ENCODE assay signal across 10 cellular contexts in genomic region chr4:153114771-153115321, GRCh38.
DNase-seq lines count a peak whose midpoint lies in the region; ATAC-seq, FAIRE-seq and TF ChIP-seq lines count a peak whose summit lies in the region.
"Had no signal": no experiment of that assay in that cellular context is flagged by ENCODE, and none has a peak within 500 bp of the region (broad histone marks: within the 10 kb centered on the region; RNA-seq: fewer than 3 reads in every experiment).

No MANE protein-coding gene starts in this region.

- FAIRE-seq in HTR-8/SVneo (lab: Jason Lieb, UNC): no peak
- FAIRE-seq: D721Med had no signal

- H3K27ac Mint-ChIP-seq in activated naive CD8-positive, alpha-beta T cell treated with anti-CD3 and anti-CD28 coated beads for 36 hours: no peak overlapping the region
- H3K27ac Mint-ChIP-seq in natural killer cell (peak overlapping the region in 1 of 2 donors; percentile 75), neural progenitor cell (no peak overlapping the region), nephron progenitor cell (no peak overlapping the region)

- H3K9me3 ChIP-seq in SJSA1 (replicated peaks) (no peaks in the 10 kb centered on the region), neural progenitor cell (ENCODE audit: low read depth) (no peaks in the 10 kb centered on the region)

- TF ChIP-seq CTCF in AG09309 (IDR thresholded peaks at IDR 0.05; ENCODE audit: control insufficient read depth, insufficient read depth, low read depth, low read length, missing control alignments): no peak
- TF ChIP-seq CTCF in natural killer cell (IDR thresholded peaks at IDR 0.05): no peak
- no peak for TF ChIP-seq CTCF in neural progenitor cell (IDR thresholded peaks at IDR 0.05)
- TF ChIP-seq CTCF in nephron progenitor cell (IDR thresholded peaks at IDR 0.05): no peak

- no peak overlapping the region for H3K4me2 ChIP-seq in neural progenitor cell

- no peaks in the 10 kb centered on the region for H3K9me3 Mint-ChIP-seq in activated naive CD8-positive, alpha-beta T cell treated with anti-CD3 and anti-CD28 coated beads for 36 hours
- H3K9me3 Mint-ChIP-seq in natural killer cell (no peaks in the 10 kb centered on the region), neural progenitor cell (no peaks in the 10 kb centered on the region), nephron progenitor cell (no peaks in the 10 kb centered on the region)

- H3K27me3 Mint-ChIP-seq in activated naive CD8-positive, alpha-beta T cell treated with anti-CD3 and anti-CD28 coated beads for 36 hours: no peaks in the 10 kb centered on the region
- H3K27me3 Mint-ChIP-seq in natural killer cell (ENCODE audit: low read depth in 2 of 2) (no peaks in the 10 kb centered on the region), neural progenitor cell (ENCODE audit: insufficient read depth, low read depth) (peaks cover 10% of the 10 kb centered on the region), nephron progenitor cell (ENCODE audit: low read depth, poor library complexity) (no peaks in the 10 kb centered on the region)

- H3K27me3 ChIP-seq in SJSA1 (replicated peaks): no peaks in the 10 kb centered on the region
- no peaks in the 10 kb centered on the region for H3K27me3 ChIP-seq in neural progenitor cell
- no peaks in the 10 kb centered on the region for H3K27me3 ChIP-seq in H7 (ENCODE audit: control insufficient read depth, insufficient read depth, low read length)

- no peaks in the 10 kb centered on the region for H3K36me3 Mint-ChIP-seq in activated naive CD8-positive, alpha-beta T cell treated with anti-CD3 and anti-CD28 coated beads for 36 hours
- H3K36me3 Mint-ChIP-seq in natural killer cell: no peaks in the 10 kb centered on the region
- H3K36me3 Mint-ChIP-seq in neural progenitor cell: no peaks in the 10 kb centered on the region
- no peaks in the 10 kb centered on the region for H3K36me3 Mint-ChIP-seq in nephron progenitor cell (ENCODE audit: low read depth)

- intact Hi-C loops in natural killer cell (cut with micrococcal nuclease): no loop called here

- H3K79me2 ChIP-seq in neural progenitor cell (ENCODE audit: low read depth): no peaks in the 10 kb centered on the region

- no peak overlapping the region for H3K4me3 ChIP-seq in AG09309 (ENCODE audit: control insufficient read depth, low read depth, low read length)
- no peak overlapping the region for H3K4me3 ChIP-seq in SJSA1
- no peak overlapping the region for H3K4me3 ChIP-seq in neural progenitor cell
- H3K4me3 ChIP-seq in H7 (ENCODE audit: insufficient read depth, low read depth, low read length): no peak overlapping the region

- ATAC-seq in natural killer cell: peak; percentile 46 to 56 (median 52)

- no peak overlapping the region for H3K9ac ChIP-seq in neural progenitor cell

- no peaks in the 10 kb centered on the region for H4K20me1 ChIP-seq in neural progenitor cell (ENCODE audit: low read depth)

- peak overlapping the region; percentile 81 for H3K27ac ChIP-seq in SJSA1
- H3K27ac ChIP-seq in neural progenitor cell: no peak overlapping the region

- H3K36me3 ChIP-seq in SJSA1 (no peaks in the 10 kb centered on the region), neural progenitor cell (no peaks in the 10 kb centered on the region), H7 (replicated peaks; ENCODE audit: control insufficient read depth, insufficient read depth, low read length) (no peaks in the 10 kb centered on the region)

- H3F3A ChIP-seq in neural progenitor cell (ENCODE audit: low read depth): no peaks in the 10 kb centered on the region

- peaks cover 21% of the 10 kb centered on the region for H3K4me1 ChIP-seq in SJSA1 (replicated peaks)
- H3K4me1 ChIP-seq in neural progenitor cell: no peaks in the 10 kb centered on the region

- DNase-seq in AG09309 (ENCODE audit: low read depth): peak; percentile 46
- DNase-seq in SJSA1 (ENCODE audit: low read depth in 1 of 2, low spot score in 2 of 2): peak; percentile 60 to 78
- DNase-seq in activated naive CD8-positive, alpha-beta T cell treated with anti-CD3 and anti-CD28 coated beads for 36 hours: peak; percentile 50
- DNase-seq in natural killer cell: no peak
- no peak for DNase-seq in neural progenitor cell (ENCODE audit: low spot score)
- no peak for DNase-seq in nephron progenitor cell
- no peak for DNase-seq in HTR-8/SVneo (ENCODE audit: insufficient read length, low spot score)
- no peak for DNase-seq in H7
- DNase-seq: erythroblast had no signal

- peaks cover 12% of the 10 kb centered on the region for H3K4me1 Mint-ChIP-seq in activated naive CD8-positive, alpha-beta T cell treated with anti-CD3 and anti-CD28 coated beads for 36 hours
- H3K4me1 Mint-ChIP-seq in natural killer cell (no peaks in the 10 kb centered on the region), neural progenitor cell (peaks cover 3% of the 10 kb centered on the region), nephron progenitor cell (peaks cover 4% of the 10 kb centered on the region)

- no peak overlapping the region for H2AFZ ChIP-seq in neural progenitor cell (replicated peaks)

- H3K4me3 Mint-ChIP-seq in activated naive CD8-positive, alpha-beta T cell treated with anti-CD3 and anti-CD28 coated beads for 36 hours: peak overlapping the region; percentile 20
- no peak overlapping the region for H3K4me3 Mint-ChIP-seq in natural killer cell
- H3K4me3 Mint-ChIP-seq in neural progenitor cell: no peak overlapping the region
- no peak overlapping the region for H3K4me3 Mint-ChIP-seq in nephron progenitor cell

Comparison
In these comparisons a context has a peak if more than half of its experiments do, and no peak if none do; other contexts are left out.
1. DNase-seq: peak in AG09309 (single experiment), SJSA1 (2 of 2) and activated naive CD8-positive, alpha-beta T cell treated with anti-CD3 and anti-CD28 coated beads for 36 hours (single experiment); none in natural killer cell (single experiment), neural progenitor cell (single experiment), nephron progenitor cell (single experiment), HTR-8/SVneo (single experiment) and H7 (single experiment).